In genomic region chr21:32612075-32612998, GRCh38 we compare ENCODE assay signal across 1 cellular context.
TF ChIP-seq lines count a peak whose summit lies in the region.

TSS of gene CFAP298 (minus strand) at chr21:32612377. CDS start at chr21:32612243, 134 bp downstream.

TF ChIP-seq in K562, 482 proteins besides CTCF, POLR2A, EP300 and RAD21 (continued from another document and continues in another):
- TF ChIP-seq MGA (IDR thresholded peaks at IDR 0.05) (peak; percentile 19), ETV6 (IDR thresholded peaks at IDR 0.05; ENCODE audit: borderline replicate concordance in 1 of 2, low read depth in 2 of 2, low read length in 1 of 2) (peak; percentile 77 to 97), ETV6 (CRISPR knock-in tag; IDR thresholded peaks at IDR 0.05; ENCODE audit: borderline replicate concordance) (0 out of 2 replicates have a peak, but pooled peaks have one; percentile 15), RNF219 (CRISPR knock-in tag; IDR thresholded peaks at IDR 0.05) (no peak), ZNF512 (tag; IDR thresholded peaks at IDR 0.05) (no peak), MYBL2 (IDR thresholded peaks at IDR 0.05; ENCODE audit: low read depth) (no peak; the same call in 1 of the 2 replicates), MYBL2 (CRISPR knock-in tag; IDR thresholded peaks at IDR 0.05; ENCODE audit: borderline replicate concordance) (no peak), ETV1 (tag; conservative IDR thresholded peaks at IDR 0.05; ENCODE audit: low read depth) (peak; percentile 91), MLLT1 (IDR thresholded peaks at IDR 0.05) (0 out of 4 replicates have a peak, but pooled peaks of 1 of the 2 experiments have one; percentile 45), SREBF2 (CRISPR knock-in tag; IDR thresholded peaks at IDR 0.05) (no peak), STAT5A (IDR thresholded peaks at IDR 0.05; ENCODE audit: borderline replicate concordance, low read length) (0 out of 2 replicates have a peak, but pooled peaks have one; percentile 29), BDP1 (IDR thresholded peaks at IDR 0.05; ENCODE audit: insufficient read depth, insufficient read length) (no peak), ZNF41 (CRISPR knock-in tag; conservative IDR thresholded peaks at IDR 0.05) (no peak), SAFB2 (IDR thresholded peaks at IDR 0.05; ENCODE audit: borderline replicate concordance, low read depth, low read length, severe bottlenecking) (no peak), HDAC1 (IDR thresholded peaks at IDR 0.05) (peak; percentile 41 to 99; a peak in 3 of 4 replicates), FOXK1 (CRISPR knock-in tag; IDR thresholded peaks at IDR 0.05; ENCODE audit: borderline replicate concordance) (peak; percentile 90), ZNF740 (CRISPR knock-in tag; IDR thresholded peaks at IDR 0.05) (peak; percentile 91), ZNF740 (tag; IDR thresholded peaks at IDR 0.05) (peak in 1 of 2 experiments; percentile 88; a peak in 2 of 4 replicates), ZNF511 (CRISPR knock-in tag; IDR thresholded peaks at IDR 0.05) (peak; percentile 15; the same call in 1 of the 2 replicates), BMI1 (IDR thresholded peaks at IDR 0.05; ENCODE audit: low read length) (peak; percentile 83), CBFB (CRISPR knock-in tag; IDR thresholded peaks at IDR 0.05) (peak; percentile 88), CBFA2T3 (IDR thresholded peaks at IDR 0.05) (peak; percentile 17; the same call in 1 of the 2 replicates), ZZZ3 (IDR thresholded peaks at IDR 0.05) (peak; percentile 22; the same call in 1 of the 2 replicates), SMARCB1 (IDR thresholded peaks at IDR 0.05; ENCODE audit: insufficient read length, low read depth) (no peak), EZH2 (IDR thresholded peaks at IDR 0.05; ENCODE audit: borderline replicate concordance, low read depth, low read length) (no peak), ELF4 (CRISPR knock-in tag; IDR thresholded peaks at IDR 0.05) (peak; percentile 5; the same call in 1 of the 2 replicates), NR1H2 (CRISPR knock-in tag; IDR thresholded peaks at IDR 0.05) (0 out of 2 replicates have a peak, but pooled peaks have one; percentile 58), NR2C2 (CRISPR knock-in tag; IDR thresholded peaks at IDR 0.05) (0 out of 2 replicates have a peak, but pooled peaks have one; percentile 42), NR2C2 (tag; IDR thresholded peaks at IDR 0.05) (peak; percentile 88), ZNF707 (CRISPR knock-in tag; conservative IDR thresholded peaks at IDR 0.05) (no peak), ZNF408 (CRISPR knock-in tag; IDR thresholded peaks at IDR 0.05; ENCODE audit: low read depth) (no peak), SMAD3 (CRISPR knock-in tag; conservative IDR thresholded peaks at IDR 0.05) (0 out of 2 replicates have a peak, but pooled peaks have one; percentile 17), HMGXB4 (CRISPR knock-in tag; IDR thresholded peaks at IDR 0.05) (peak; percentile 30; the same call in 1 of the 2 replicates), ZNF354B (CRISPR knock-in tag; IDR thresholded peaks at IDR 0.05) (no peak), ZNF398 (CRISPR knock-in tag; IDR thresholded peaks at IDR 0.05) (no peak)
